Comparison of ENCODE assay signal across 11 cellular contexts in the genomic region with DNA sequence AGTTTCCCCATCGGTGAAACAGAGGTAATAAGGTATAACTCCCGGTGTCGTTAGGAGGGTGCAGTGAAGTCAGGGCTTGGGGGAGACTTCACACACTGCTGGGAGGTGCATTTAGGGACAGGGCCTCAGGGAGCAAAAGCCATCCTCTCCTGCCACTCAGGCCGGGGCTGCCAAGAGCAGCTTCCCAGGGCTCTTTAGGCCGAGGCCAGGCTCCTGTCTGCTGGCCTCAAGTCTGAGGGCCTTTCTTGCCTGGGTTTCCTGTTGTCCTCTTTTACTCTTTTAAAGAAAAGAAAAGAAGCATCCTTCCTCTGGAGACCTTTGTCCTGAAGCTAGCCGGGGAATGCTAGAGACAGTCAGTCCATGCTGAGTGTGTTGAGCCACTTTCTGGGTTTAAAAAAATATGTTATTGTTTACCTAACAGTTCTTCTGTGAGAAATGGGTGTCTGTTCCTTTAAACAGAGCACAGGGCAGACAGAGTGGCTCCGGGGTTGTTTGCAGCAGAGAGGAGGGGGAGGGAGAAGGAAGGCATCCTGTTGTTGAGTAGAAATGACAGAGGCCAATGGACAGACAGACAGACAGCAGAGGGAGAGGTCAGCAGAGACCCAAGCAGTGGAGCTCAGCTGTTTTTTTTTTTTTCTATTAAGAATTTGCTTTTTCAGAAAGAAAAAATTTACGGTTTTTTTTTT.
DNase-seq lines count a peak whose midpoint lies in the region; ATAC-seq and TF ChIP-seq lines count a peak whose summit lies in the region.
"Had no signal": no experiment of that assay in that cellular context is flagged by ENCODE, and none has a peak within 500 bp of the region (broad histone marks: within the 10 kb centered on the region; RNA-seq: fewer than 3 reads in every experiment).

No MANE protein-coding gene starts in this region.

- peaks cover 14% of the 10 kb centered on the region for H3K4me1 Mint-ChIP-seq in MCF 10A (ENCODE audit: insufficient read depth, unreplicated experiment)

- BruUV-seq in MCF 10A (replicated peaks; lab: Mats Ljungman, UMichigan): no TSS peak

- no peak overlapping the region for H3K27ac Mint-ChIP-seq in MCF 10A (ENCODE audit: low read depth, unreplicated experiment)

- intact Hi-C loops in MCF 10A (cut with micrococcal nuclease) (no loop called here), breast epithelium (cut with DNase I; ENCODE audit: low total_unique reads) (no loop called here), upper lobe of right lung (cut with DNase I) (no loop called here)

- H3K27me3 ChIP-seq in breast epithelium (no peaks in the 10 kb centered on the region), upper lobe of right lung (no peaks in the 10 kb centered on the region)
- H3K27me3 ChIP-seq: thyroid gland had no signal

- H3K27ac ChIP-seq in breast epithelium (no peak overlapping the region), upper lobe of right lung (no peak overlapping the region)
- H3K27ac ChIP-seq: thyroid gland had no signal

- no peaks in the 10 kb centered on the region for H3K9me3 Mint-ChIP-seq in MCF 10A (ENCODE audit: unreplicated experiment)

- CTCF ChIA-PET in MCF 10A (lab: Yijun Ruan, JAX): interaction anchor here (0.5 to 1.1 kb wide), 5 partner anchors 8 to 768 kb away, joined by 3 to 4 read pairs (median 3); no protein-coding TSS in a partner anchor

- POLR2A ChIA-PET in MCF 10A (lab: Yijun Ruan, JAX): no interaction called here

- peak; percentile 26 for ATAC-seq in upper lobe of right lung
- ATAC-seq in GM18870 (IDR thresholded peaks at IDR 0.05; ENCODE audit: unreplicated experiment): no peak
- ATAC-seq in GM21619 (IDR thresholded peaks at IDR 0.05; ENCODE audit: unreplicated experiment): no peak

- H3K36me3 ChIP-seq in breast epithelium (no peaks in the 10 kb centered on the region), upper lobe of right lung (no peaks in the 10 kb centered on the region)
- H3K36me3 ChIP-seq: thyroid gland had no signal

- no peaks in the 10 kb centered on the region for H3K27me3 Mint-ChIP-seq in MCF 10A (ENCODE audit: insufficient read depth, unreplicated experiment)

- no peaks in the 10 kb centered on the region for H3K4me1 ChIP-seq in breast epithelium
- peaks cover 4% of the 10 kb centered on the region for H3K4me1 ChIP-seq in upper lobe of right lung

- no peak overlapping the region for H3K4me3 Mint-ChIP-seq in MCF 10A (ENCODE audit: unreplicated experiment)

- TF ChIP-seq CTCF in MCF 10A (IDR thresholded peaks at IDR 0.05; ENCODE audit: unreplicated experiment) (no peak), breast epithelium (IDR thresholded peaks at IDR 0.05) (no peak), upper lobe of right lung (IDR thresholded peaks at IDR 0.05) (no peak)

- TF ChIP-seq POLR2A in breast epithelium (IDR thresholded peaks at IDR 0.05): no peak

- DNase-seq in MCF 10A (ENCODE audit: unreplicated experiment) (peak; percentile 39), breast epithelium (ENCODE audit: low spot score in 2 of 2) (no peak), RPMI7951 (ENCODE audit: low read depth) (peak; percentile 40), glomerular visceral epithelial cell (ENCODE audit: extremely low spot score) (peak; percentile 46), upper lobe of right lung (no peak), cortex of kidney (lab: John Stamatoyannopoulos, UW) (no peak)
- DNase-seq: head of caudate nucleus, NCI-H1436, thyroid gland had no signal

- H3K9me3 ChIP-seq in breast epithelium (no peaks in the 10 kb centered on the region), upper lobe of right lung (no peaks in the 10 kb centered on the region)
- H3K9me3 ChIP-seq: thyroid gland had no signal

- H3K36me3 Mint-ChIP-seq in MCF 10A (ENCODE audit: insufficient read depth, unreplicated experiment): no peaks in the 10 kb centered on the region

- no peak overlapping the region for H3K4me3 ChIP-seq in breast epithelium
- no peak overlapping the region for H3K4me3 ChIP-seq in upper lobe of right lung
- H3K4me3 ChIP-seq: thyroid gland had no signal

Comparison
In these comparisons a context has a peak if more than half of its experiments do, and no peak if none do; other contexts are left out.
1. DNase-seq: peak in MCF 10A (single experiment), RPMI7951 (single experiment) and glomerular visceral epithelial cell (single experiment); none in breast epithelium (0 of 2), upper lobe of right lung (single experiment) and cortex of kidney (single experiment).